8 cellular contexts compared by ENCODE assay signal in genomic region chr2:88691339-88692183, GRCh38. TPM values are rescaled to one million over a fixed set of nuclear protein-coding genes. Genes with fewer than 3 reads are reported as not detected.
DNase-seq lines count a peak whose midpoint lies in the region; ATAC-seq and TF ChIP-seq lines count a peak whose summit lies in the region.

Gene RPIA, plus strand, starts transcription at chr2:88691673. Its CDS starts 26 bp downstream, at chr2:88691699.

- ATAC-seq in GM21529 (IDR thresholded peaks at IDR 0.05; ENCODE audit: unreplicated experiment), result peak; percentile 91
- peak; percentile 98 for ATAC-seq in mucosa of descending colon

- DNase-seq in DMS153 treated with DMSO at 0.1 percent for 48 hours (lab: John Stamatoyannopoulos, UW; ENCODE audit: unreplicated experiment) (peak; percentile 95), OCI-M1 (lab: John Stamatoyannopoulos, UW) (peak; percentile 96), activated T-cell treated with anti-CD3 and anti-CD28 coated beads for 24 hours (ENCODE audit: low read depth) (peak; percentile 98), epithelial cell of esophagus (ENCODE audit: low read depth) (peak; percentile 99), mucosa of descending colon (peak; percentile 99 to 100 (median 99))
- peak; percentile 99 for DNase-seq in stimulated activated CD8-positive, alpha-beta memory T cell treated with anti-CD3 and anti-CD28 coated beads, Interleukin-4, amount 100 ng/mL, for 24 hours (ENCODE audit: low read depth)

- no peaks in the 10 kb centered on the region for H3K9me3 ChIP-seq in mucosa of descending colon

- peaks cover 10% of the 10 kb centered on the region for H3K4me1 ChIP-seq in mucosa of descending colon (ENCODE audit: low read depth)

- no peaks in the 10 kb centered on the region for H3K36me3 ChIP-seq in mucosa of descending colon (ENCODE audit: low read depth)

- H3K4me3 ChIP-seq in epithelial cell of esophagus (ENCODE audit: low read length) (peak within 1 kb of the TSS; percentile 70), mucosa of descending colon (peak within 1 kb of the TSS; percentile 40)

- TF ChIP-seq CTCF in epithelial cell of esophagus (IDR thresholded peaks at IDR 0.05; ENCODE audit: insufficient read depth, low read depth, low read length, missing control alignments) (no peak), mucosa of descending colon (IDR thresholded peaks at IDR 0.05) (peak; percentile 79)

- no peaks in the 10 kb centered on the region for H3K27me3 Mint-ChIP-seq in IgD-negative memory B cell

- no peaks in the 10 kb centered on the region for H3K9me3 Mint-ChIP-seq in IgD-negative memory B cell

- H3K36me3 Mint-ChIP-seq in IgD-negative memory B cell, result no peaks in the 10 kb centered on the region

- peaks cover 26 to 55% (median 45%) of the 10 kb centered on the region in 3 donors for H3K4me1 Mint-ChIP-seq in IgD-negative memory B cell

- intact Hi-C loops in mucosa of descending colon (cut with DNase I, micrococcal nuclease), result no loop called here

- peak within 1 kb of the TSS; percentile 92 to 99 (median 98) for H3K4me3 Mint-ChIP-seq in IgD-negative memory B cell

- H3K27ac Mint-ChIP-seq in IgD-negative memory B cell, result peak within 1 kb of the TSS; percentile 86 to 99 (median 88)

RNA-seq across cellular contexts. Expression of gene RPIA, which starts in this region (rescaled TPM):
- 42.7 TPM for polyA plus RNA-seq in IgD-negative memory B cell
- 10 to 100 TPM; 17.5 to 29.7 (median 25.7) TPM for total RNA-seq in mucosa of descending colon

Comparison
In these comparisons a context has a peak if more than half of its experiments do, and no peak if none do; other contexts are left out.
1. Peak in every context shown above with its lines: DNase-seq, ATAC-seq and H3K4me3 ChIP-seq.